ENCODE assay signal across 24 cellular contexts in the genomic region with DNA sequence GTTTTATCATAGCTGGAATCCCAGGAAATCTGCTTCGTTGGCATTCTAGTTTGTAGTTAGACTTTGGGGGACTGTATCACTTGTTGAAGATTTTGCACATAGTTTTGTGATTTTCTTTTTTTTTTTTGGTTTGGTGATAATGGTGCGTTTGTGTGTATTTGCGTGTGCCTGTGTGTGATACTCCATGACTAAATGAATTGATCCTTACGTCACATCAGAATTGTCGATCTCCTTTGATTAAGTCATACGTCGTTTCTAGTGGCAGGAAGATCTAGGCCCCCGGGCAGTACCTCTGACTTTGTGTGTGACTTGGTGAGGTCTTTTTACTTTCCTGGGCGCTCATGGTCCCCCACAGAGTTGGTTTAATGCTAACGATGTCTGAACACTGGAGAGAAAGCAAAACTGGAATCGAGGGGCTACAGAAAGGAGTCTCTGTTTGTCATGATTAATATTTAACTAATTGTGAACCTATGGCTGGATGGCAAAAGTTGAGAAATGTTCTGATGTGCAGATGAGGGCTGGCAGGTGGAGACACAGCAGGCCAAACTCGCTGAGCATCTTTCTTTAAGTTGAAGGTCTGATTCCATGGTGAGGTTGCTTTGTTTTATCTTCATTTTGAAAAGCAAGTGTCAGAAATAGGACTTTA. TPM values are rescaled to one million over a fixed set of nuclear protein-coding genes. Genes with fewer than 3 reads are reported as not detected.
DNase-seq lines count a peak whose midpoint lies in the region; ATAC-seq and TF ChIP-seq lines count a peak whose summit lies in the region.
"Had no signal": no experiment of that assay in that cellular context is flagged by ENCODE, and none has a peak within 500 bp of the region (broad histone marks: within the 10 kb centered on the region; RNA-seq: fewer than 3 reads in every experiment).

No MANE protein-coding gene starts in this region.

- no peaks in the 10 kb centered on the region for H3K9me3 Mint-ChIP-seq in stimulated activated naive CD8-positive, alpha-beta T cell treated with anti-CD3 and anti-CD28 coated beads, Interleukin-15, Interleukin-2, amounts not matched to agents 100 ng/mL and 50 ng/mL, for 24 hours
- no peaks in the 10 kb centered on the region for H3K9me3 Mint-ChIP-seq in stimulated activated naive CD8-positive, alpha-beta T cell treated with anti-CD3 and anti-CD28 coated beads, Interleukin-15, amount 100 ng/mL, for 72 hours
- H3K9me3 Mint-ChIP-seq in naive thymus-derived CD4-positive, alpha-beta T cell: no peaks in the 10 kb centered on the region
- H3K9me3 Mint-ChIP-seq: activated CD4-positive, alpha-beta memory T cell treated with anti-CD3 and anti-CD28 coated beads, Interleukin-2, amount 10 ng/mL, durations not matched to agents 7 days and 5 days; activated T-helper 1 cell treated with anti-CD3 and anti-CD28 coated beads, Interleukin-12 subunit alpha, Interleukin-12 subunit beta, Interleukin-2, Interleukin-4 antibody, amounts not matched to agents 30 ng/mL and 10 ng/mL and 1 ng/mL, durations not matched to agents 14 hours and 24 hours and 36 hours; central memory CD8-positive, alpha-beta T cell; stimulated activated effector memory CD8-positive, alpha-beta T cell treated with anti-CD3 and anti-CD28 coated beads, Interleukin-12 subunit alpha, Interleukin-12 subunit beta, amount 100 ng/mL, for 72 hours had no signal

- H3K27ac ChIP-seq in lower lobe of right lung: peak overlapping the region; percentile 4
- H3K27ac ChIP-seq in naive thymus-derived CD4-positive, alpha-beta T cell (ENCODE audit: low read depth, low read length): no peak overlapping the region

- TF ChIP-seq CTCF in epithelial cell of esophagus (IDR thresholded peaks at IDR 0.05; ENCODE audit: insufficient read depth, low read depth, low read length, missing control alignments) (no peak), lower lobe of right lung (IDR thresholded peaks at IDR 0.05) (no peak)

- intact Hi-C loops in lower lobe of right lung (cut with DNase I): no loop called here
- intact Hi-C loops in naive thymus-derived CD4-positive, alpha-beta T cell (cut with micrococcal nuclease): no loop called here

- peak overlapping the region; percentile 5 for H3K4me3 Mint-ChIP-seq in stimulated activated naive CD8-positive, alpha-beta T cell treated with anti-CD3 and anti-CD28 coated beads, Interleukin-15, Interleukin-2, amounts not matched to agents 100 ng/mL and 50 ng/mL, for 24 hours
- no peak overlapping the region for H3K4me3 Mint-ChIP-seq in stimulated activated naive CD8-positive, alpha-beta T cell treated with anti-CD3 and anti-CD28 coated beads, Interleukin-15, amount 100 ng/mL, for 72 hours
- peak overlapping the region in 1 of 10 donors; percentile 60 for H3K4me3 Mint-ChIP-seq in naive thymus-derived CD4-positive, alpha-beta T cell
- H3K4me3 Mint-ChIP-seq: activated CD4-positive, alpha-beta memory T cell treated with anti-CD3 and anti-CD28 coated beads, Interleukin-2, amount 10 ng/mL, durations not matched to agents 7 days and 5 days had no signal

- H3K27me3 Mint-ChIP-seq in stimulated activated naive CD8-positive, alpha-beta T cell treated with anti-CD3 and anti-CD28 coated beads, Interleukin-15, Interleukin-2, amounts not matched to agents 100 ng/mL and 50 ng/mL, for 24 hours: peaks cover 36% of the 10 kb centered on the region
- H3K27me3 Mint-ChIP-seq in stimulated activated naive CD8-positive, alpha-beta T cell treated with anti-CD3 and anti-CD28 coated beads, Interleukin-15, amount 100 ng/mL, for 72 hours: peaks cover 77% of the 10 kb centered on the region
- H3K27me3 Mint-ChIP-seq in naive thymus-derived CD4-positive, alpha-beta T cell: peaks cover 12 to 30% (median 18%) of the 10 kb centered on the region in 5 donors

- peaks cover 4% of the 10 kb centered on the region for H3K27me3 ChIP-seq in lower lobe of right lung (ENCODE audit: low read depth)
- no peaks in the 10 kb centered on the region for H3K27me3 ChIP-seq in naive thymus-derived CD4-positive, alpha-beta T cell (ENCODE audit: control insufficient read depth in 2 of 2, insufficient read depth in 2 of 2, low read length in 2 of 2)

- CTCF ChIA-PET in naive thymus-derived CD4-positive, alpha-beta T cell (lab: Charles Lee): no interaction called here

- H3K27ac Mint-ChIP-seq in stimulated activated naive CD8-positive, alpha-beta T cell treated with anti-CD3 and anti-CD28 coated beads, Interleukin-15, Interleukin-2, amounts not matched to agents 100 ng/mL and 50 ng/mL, for 24 hours: no peak overlapping the region
- H3K27ac Mint-ChIP-seq in stimulated activated naive CD8-positive, alpha-beta T cell treated with anti-CD3 and anti-CD28 coated beads, Interleukin-15, amount 100 ng/mL, for 72 hours: no peak overlapping the region
- peak overlapping the region in 1 of 9 donors; percentile 51 for H3K27ac Mint-ChIP-seq in naive thymus-derived CD4-positive, alpha-beta T cell
- H3K27ac Mint-ChIP-seq: activated CD4-positive, alpha-beta memory T cell treated with anti-CD3 and anti-CD28 coated beads, Interleukin-2, amount 10 ng/mL, durations not matched to agents 7 days and 5 days; stimulated activated effector memory CD8-positive, alpha-beta T cell treated with anti-CD3 and anti-CD28 coated beads, Interleukin-12 subunit alpha, Interleukin-12 subunit beta, amount 100 ng/mL, for 72 hours had no signal

- H3K4me1 ChIP-seq in lower lobe of right lung: peaks cover 81% of the 10 kb centered on the region
- H3K4me1 ChIP-seq in naive thymus-derived CD4-positive, alpha-beta T cell (ENCODE audit: control insufficient read depth in 2 of 2, insufficient read depth in 2 of 2, low read length in 2 of 2): peaks cover 8 to 19% of the 10 kb centered on the region in 2 donors

- DNase-seq in stimulated activated naive CD8-positive, alpha-beta T cell treated with anti-CD3 and anti-CD28 coated beads, Interleukin-15, amount 100 ng/mL, for 72 hours: no peak
- no peak for DNase-seq in epithelial cell of esophagus (ENCODE audit: low read depth)
- DNase-seq in lower lobe of right lung: no peak
- DNase-seq in amygdala (lab: John Stamatoyannopoulos, UW): no peak
- DNase-seq in naive thymus-derived CD4-positive, alpha-beta T cell: no peak
- no peak for DNase-seq in NCI-H2107 treated with DMSO at 0.1 percent for 48 hours (lab: John Stamatoyannopoulos, UW; ENCODE audit: unreplicated experiment)
- DNase-seq: activated CD4-positive, alpha-beta memory T cell treated with anti-CD3 and anti-CD28 coated beads, Interleukin-2, amount 10 ng/mL, durations not matched to agents 7 days and 5 days; activated CD4-positive, alpha-beta T cell treated with anti-CD3 and anti-CD28 coated beads for 1 hour; activated CD8-positive, alpha-beta memory T cell treated with anti-CD3 and anti-CD28 coated beads, Interleukin-2, amount 50 U/mL, for 48 hours; activated naive CD4-positive, alpha-beta T cell treated with Interleukin-2 at 50 U/mL for 16 hours; Karpas-422; NCI-H1436 treated with DMSO at 0.1 percent for 48 hours; NCI-H345; NCI-H69; nucleus accumbens; Right ventricle myocardium superior had no signal

- POLR2A ChIA-PET in naive thymus-derived CD4-positive, alpha-beta T cell (lab: Charles Lee): interaction anchor here (0.7 kb wide), 1 partner anchor 460 kb away, joined by 3 read pairs; no protein-coding TSS in a partner anchor

- peak overlapping the region; percentile 62 for H3K4me3 ChIP-seq in epithelial cell of esophagus (ENCODE audit: low read length)
- H3K4me3 ChIP-seq in lower lobe of right lung: peak overlapping the region; percentile 77
- H3K4me3 ChIP-seq in naive thymus-derived CD4-positive, alpha-beta T cell (ENCODE audit: low read length): no peak overlapping the region

- H3K4me1 Mint-ChIP-seq in stimulated activated naive CD8-positive, alpha-beta T cell treated with anti-CD3 and anti-CD28 coated beads, Interleukin-15, Interleukin-2, amounts not matched to agents 100 ng/mL and 50 ng/mL, for 24 hours (ENCODE audit: low read depth): peaks cover 35% of the 10 kb centered on the region
- H3K4me1 Mint-ChIP-seq in stimulated activated naive CD8-positive, alpha-beta T cell treated with anti-CD3 and anti-CD28 coated beads, Interleukin-15, amount 100 ng/mL, for 72 hours: peaks cover 40% of the 10 kb centered on the region
- H3K4me1 Mint-ChIP-seq in naive thymus-derived CD4-positive, alpha-beta T cell: peaks cover 8 to 49% (median 26%) of the 10 kb centered on the region in 7 donors

- H3K36me3 Mint-ChIP-seq in stimulated activated naive CD8-positive, alpha-beta T cell treated with anti-CD3 and anti-CD28 coated beads, Interleukin-15, Interleukin-2, amounts not matched to agents 100 ng/mL and 50 ng/mL, for 24 hours (ENCODE audit: low read depth): no peaks in the 10 kb centered on the region
- H3K36me3 Mint-ChIP-seq in naive thymus-derived CD4-positive, alpha-beta T cell: peaks cover 0 to 9% (median 0%) of the 10 kb centered on the region in 5 donors

- H3K36me3 ChIP-seq in lower lobe of right lung: no peaks in the 10 kb centered on the region
- H3K36me3 ChIP-seq in naive thymus-derived CD4-positive, alpha-beta T cell (ENCODE audit: control insufficient read depth in 2 of 3, insufficient read depth in 3 of 3, low read length in 3 of 3): no peaks in the 10 kb centered on the region
- H3K36me3 ChIP-seq: upper lobe of left lung had no signal

- ATAC-seq in stimulated activated naive CD8-positive, alpha-beta T cell treated with anti-CD3 and anti-CD28 coated beads, Interleukin-15, amount 100 ng/mL, for 72 hours: no peak
- no peak for ATAC-seq in lower lobe of right lung
- no peak for ATAC-seq in naive thymus-derived CD4-positive, alpha-beta T cell
- no peak for ATAC-seq in HG03469 (IDR thresholded peaks at IDR 0.05; ENCODE audit: unreplicated experiment)
- ATAC-seq: Panc1; SK-N-SH treated with all-trans-retinoic acid at 6 μM for 48 hours; stimulated activated effector memory CD8-positive, alpha-beta T cell treated with anti-CD3 and anti-CD28 coated beads, Interleukin-12 subunit alpha, Interleukin-12 subunit beta, amount 100 ng/mL, for 72 hours had no signal

- no peaks in the 10 kb centered on the region for H3K9me3 ChIP-seq in lower lobe of right lung
- no peaks in the 10 kb centered on the region for H3K9me3 ChIP-seq in naive thymus-derived CD4-positive, alpha-beta T cell (ENCODE audit: control insufficient read depth in 2 of 3, low read length in 3 of 3)
- H3K9me3 ChIP-seq: upper lobe of left lung had no signal

RNA-seq across cellular contexts. Expression of gene RASSF5, which starts 2.4 kb away (rescaled TPM):
- 48.2 TPM for total RNA-seq in lower lobe of right lung
- 100 to 1,000 TPM; 155 to 240 (median 218) TPM for total RNA-seq in naive thymus-derived CD4-positive, alpha-beta T cell
- 100 to 1,000 TPM; 299 to 416 TPM for polyA plus RNA-seq in naive thymus-derived CD4-positive, alpha-beta T cell

RNA-seq across cellular contexts. Expression of gene IKBKE, which starts 39.5 kb away (rescaled TPM):
- total RNA-seq in lower lobe of right lung: 12.5 TPM
- 100 to 1,000 TPM in 1 of 5 experiments, 10 to 100 TPM in 4; 50.1 to 177 (median 79.1) TPM for total RNA-seq in naive thymus-derived CD4-positive, alpha-beta T cell
- polyA plus RNA-seq in naive thymus-derived CD4-positive, alpha-beta T cell: 10 to 100 TPM; 32.5 to 48.3 TPM
